ENCODE assay signal across 34 cellular contexts in the genomic region with DNA sequence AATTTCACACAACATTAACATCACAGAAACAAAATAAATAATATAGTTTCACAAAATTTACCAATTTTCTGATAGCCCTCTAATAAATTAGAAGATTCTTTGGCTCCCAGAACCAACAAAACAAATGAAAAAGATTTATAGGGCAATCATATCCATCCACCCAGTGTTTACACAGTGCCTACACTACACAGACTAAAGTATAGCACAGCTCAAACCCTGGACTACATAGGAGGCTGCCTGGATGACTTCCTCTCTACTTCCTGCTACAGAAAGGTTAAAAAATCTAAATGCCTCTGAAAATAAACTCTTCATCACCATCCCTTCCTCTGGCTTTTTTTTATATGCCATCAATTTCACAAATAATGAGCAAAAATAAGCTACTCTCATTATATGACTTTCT.
"Had no signal": no experiment of that assay in that cellular context is flagged by ENCODE, and none has a peak within 500 bp of the region (broad histone marks: within the 10 kb centered on the region; RNA-seq: fewer than 3 reads in every experiment).

No MANE protein-coding gene starts in this region.

- H3K4me1 Mint-ChIP-seq: activated CD4-positive, alpha-beta T cell treated with anti-CD3 and anti-CD28 coated beads, Interleukin-2, amount 10 ng/mL, durations not matched to agents 24 days and 14 days; activated CD8-positive, alpha-beta memory T cell treated with anti-CD3 and anti-CD28 coated beads, Interleukin-2, amount 10 ng/mL, durations not matched to agents 7 days and 5 days had no signal

- H3K27me3 Mint-ChIP-seq: activated CD4-positive, alpha-beta memory T cell treated with anti-CD3 and anti-CD28 coated beads for 36 hours; activated CD4-positive, alpha-beta T cell treated with anti-CD3 and anti-CD28 coated beads, Interleukin-2, amount 10 ng/mL, durations not matched to agents 24 days and 14 days; activated CD8-positive, alpha-beta memory T cell treated with anti-CD3 and anti-CD28 coated beads, Interleukin-2, amount 10 ng/mL, durations not matched to agents 7 days and 5 days; activated naive CD8-positive, alpha-beta T cell treated with anti-CD3 and anti-CD28 coated beads, Interleukin-2, amount 10 ng/mL, durations not matched to agents 7 days and 5 days; activated T-helper 17 cell treated with anti-CD3 and anti-CD28 coated beads, Interleukin-2, amount 50 U/mL, for 72 hours; brain; dendritic cell treated with granulocyte-macrophage colony-stimulating factor and Interleukin-4, amounts not matched to agents 40 ng/mL and 50 ng/mL, for 4 days; effector memory CD8-positive, alpha-beta T cell; T-cell had no signal

- H3K4me1 ChIP-seq: breast epithelium had no signal

- H3K9me3 ChIP-seq: ascending aorta, breast epithelium, esophagus squamous epithelium, gastroesophageal sphincter, heart right ventricle had no signal

- H3K9me3 Mint-ChIP-seq: activated CD4-positive, alpha-beta memory T cell treated with anti-CD3 and anti-CD28 coated beads for 36 hours; activated CD4-positive, alpha-beta T cell treated with anti-CD3 and anti-CD28 coated beads, Interleukin-2, amount 10 ng/mL, durations not matched to agents 24 days and 14 days; activated naive CD4-positive, alpha-beta T cell treated with anti-CD3 and anti-CD28 coated beads, Interleukin-2, amount 50 U/mL, for 72 hours; activated T-helper 17 cell treated with anti-CD3 and anti-CD28 coated beads, Interleukin-2, amount 50 U/mL, for 72 hours; brain; dendritic cell treated with granulocyte-macrophage colony-stimulating factor and Interleukin-4, amounts not matched to agents 40 ng/mL and 50 ng/mL, for 4 days; effector memory CD8-positive, alpha-beta T cell; T-cell; T-helper 1 cell treated with Interleukin-12 subunit alpha and Interleukin-12 subunit beta and Interleukin-4 antibody, amounts not matched to agents 30 μg/mL and 1 μg/mL, for 36 hours; T-helper 2 cell treated with Interferon-gamma antibody and Interleukin-4, amounts not matched to agents 5 μg/mL and 100 μg/mL, for 36 hours had no signal

- DNase-seq: activated CD4-positive, alpha-beta memory T cell treated with anti-CD3 and anti-CD28 coated beads for 36 hours; activated CD4-positive, alpha-beta T cell treated with anti-CD3 and anti-CD28 coated beads, Interleukin-2, amount 10 ng/mL, durations not matched to agents 24 days and 14 days; activated CD8-positive, alpha-beta memory T cell treated with anti-CD3 and anti-CD28 coated beads, Interleukin-2, amount 10 ng/mL, durations not matched to agents 7 days and 5 days; activated CD8-positive, alpha-beta memory T cell treated with anti-CD3 and anti-CD28 coated beads, Interleukin-2, amount 50 U/mL, for 4 hours; activated CD8-positive, alpha-beta T cell treated with anti-CD3 and anti-CD28 coated beads, Interleukin-2, amount 10 ng/mL, durations not matched to agents 7 days and 5 days; activated effector memory CD4-positive, alpha-beta T cell treated with Interleukin-2 at 50 U/mL for 16 hours; activated gamma-delta T cell treated with Interleukin-2 at 50 U/mL for 16 hours; activated naive CD4-positive, alpha-beta T cell treated with Interleukin-2 at 50 U/mL for 16 hours; activated naive CD8-positive, alpha-beta T cell treated with anti-CD3 and anti-CD28 coated beads, Interleukin-2, amount 10 ng/mL, durations not matched to agents 7 days and 5 days; activated T-cell treated with anti-CD3 and anti-CD28 coated beads, Interleukin-2, amount 50 U/mL, for 1 hour; central memory CD4-positive, alpha-beta T cell; cerebellar nuclear complex; dorsolateral prefrontal cortex; effector CD4-positive, alpha-beta T cell; effector memory CD8-positive, alpha-beta T cell; esophagus squamous epithelium; foreskin melanocyte; heart right ventricle; SW 1271; T-cell; T1000 had no signal

- H3K36me3 Mint-ChIP-seq: activated CD8-positive, alpha-beta memory T cell treated with anti-CD3 and anti-CD28 coated beads, Interleukin-2, amount 10 ng/mL, durations not matched to agents 7 days and 5 days; activated naive CD4-positive, alpha-beta T cell treated with anti-CD3 and anti-CD28 coated beads, Interleukin-2, amount 50 U/mL, for 72 hours; brain; WTC11 had no signal

- H3K4me3 ChIP-seq: ascending aorta, breast epithelium, cardiac muscle cell, coronary artery, dorsolateral prefrontal cortex, esophagus squamous epithelium, gastroesophageal sphincter, heart right ventricle had no signal

- H3K27ac Mint-ChIP-seq: activated CD4-positive, alpha-beta memory T cell treated with anti-CD3 and anti-CD28 coated beads for 36 hours; activated CD4-positive, alpha-beta T cell treated with anti-CD3 and anti-CD28 coated beads, Interleukin-2, amount 10 ng/mL, durations not matched to agents 24 days and 14 days; activated CD8-positive, alpha-beta memory T cell treated with anti-CD3 and anti-CD28 coated beads, Interleukin-2, amount 10 ng/mL, durations not matched to agents 7 days and 5 days; activated CD8-positive, alpha-beta T cell treated with anti-CD3 and anti-CD28 coated beads, Interleukin-2, amount 10 ng/mL, durations not matched to agents 7 days and 5 days; activated naive CD4-positive, alpha-beta T cell treated with anti-CD3 and anti-CD28 coated beads, Interleukin-2, amount 50 U/mL, for 72 hours; activated naive CD8-positive, alpha-beta T cell treated with anti-CD3 and anti-CD28 coated beads, Interleukin-2, amount 10 ng/mL, durations not matched to agents 7 days and 5 days; activated T-helper 17 cell treated with anti-CD3 and anti-CD28 coated beads, Interleukin-2, amount 50 U/mL, for 72 hours; brain; dendritic cell treated with granulocyte-macrophage colony-stimulating factor and Interleukin-4, amounts not matched to agents 40 ng/mL and 50 ng/mL, for 4 days; effector memory CD8-positive, alpha-beta T cell; T-cell; T-helper 1 cell treated with Interleukin-12 subunit alpha and Interleukin-12 subunit beta and Interleukin-4 antibody, amounts not matched to agents 30 μg/mL and 1 μg/mL, for 36 hours; T-helper 2 cell treated with Interferon-gamma antibody and Interleukin-4, amounts not matched to agents 5 μg/mL and 100 μg/mL, for 36 hours; WTC11 had no signal

- H3K36me3 ChIP-seq: ascending aorta, breast epithelium, cardiac muscle cell, esophagus squamous epithelium, gastroesophageal sphincter, heart right ventricle had no signal

- ATAC-seq: activated CD4-positive, CD25-positive, alpha-beta regulatory T cell treated with anti-CD3 and anti-CD28 coated beads, Interleukin-2, amount 50 U/mL, for 24 hours; activated CD8-positive, alpha-beta memory T cell treated with anti-CD3 and anti-CD28 coated beads, Interleukin-2, amount 10 ng/mL, durations not matched to agents 7 days and 5 days; activated CD8-positive, alpha-beta T cell treated with anti-CD3 and anti-CD28 coated beads, Interleukin-2, amount 10 ng/mL, durations not matched to agents 7 days and 5 days; activated naive CD4-positive, alpha-beta T cell treated with anti-CD3 and anti-CD28 coated beads, Interleukin-2, amount 50 U/mL, for 72 hours; activated T-helper 17 cell treated with anti-CD3 and anti-CD28 coated beads, Interleukin-2, amount 50 U/mL, for 72 hours; effector memory CD8-positive, alpha-beta T cell; gastroesophageal sphincter; heart right ventricle; T-cell; WTC11 had no signal

- H3K4me3 Mint-ChIP-seq: activated CD4-positive, alpha-beta memory T cell treated with anti-CD3 and anti-CD28 coated beads for 36 hours; activated CD4-positive, alpha-beta T cell treated with anti-CD3 and anti-CD28 coated beads, Interleukin-2, amount 10 ng/mL, durations not matched to agents 24 days and 14 days; activated CD8-positive, alpha-beta memory T cell treated with anti-CD3 and anti-CD28 coated beads, Interleukin-2, amount 10 ng/mL, durations not matched to agents 7 days and 5 days; activated CD8-positive, alpha-beta T cell treated with anti-CD3 and anti-CD28 coated beads, Interleukin-2, amount 10 ng/mL, durations not matched to agents 7 days and 5 days; activated naive CD8-positive, alpha-beta T cell treated with anti-CD3 and anti-CD28 coated beads, Interleukin-2, amount 10 ng/mL, durations not matched to agents 7 days and 5 days; activated T-helper 17 cell treated with anti-CD3 and anti-CD28 coated beads, Interleukin-2, amount 50 U/mL, for 72 hours; brain; dendritic cell treated with granulocyte-macrophage colony-stimulating factor and Interleukin-4, amounts not matched to agents 40 ng/mL and 50 ng/mL, for 4 days; effector memory CD8-positive, alpha-beta T cell; T-cell; T-helper 1 cell treated with Interleukin-12 subunit alpha and Interleukin-12 subunit beta and Interleukin-4 antibody, amounts not matched to agents 30 μg/mL and 1 μg/mL, for 36 hours; T-helper 2 cell treated with Interferon-gamma antibody and Interleukin-4, amounts not matched to agents 5 μg/mL and 100 μg/mL, for 36 hours; WTC11 had no signal
